23 cellular contexts compared by ENCODE assay signal in genomic region chrX:519741-520140, GRCh38.
"Had no signal": no experiment of that assay in that cellular context is flagged by ENCODE, and none has a peak within 500 bp of the region (broad histone marks: within the 10 kb centered on the region; RNA-seq: fewer than 3 reads in every experiment).

No MANE protein-coding gene starts in this region.

- H3K4me3 Mint-ChIP-seq: activated T-cell treated with anti-CD3 and anti-CD28 coated beads, Interleukin-2, amount 50 U/mL, for 24 hours; activated T-helper 17 cell treated with anti-CD3 and anti-CD28 coated beads, Interleukin-2, amount 50 U/mL, for 72 hours; brain; natural killer cell treated with Interleukin-12 subunit alpha and Interleukin-12 subunit beta and Interleukin-15 and Interleukin-18, amount 100 ng/mL, for 72 hours; stimulated activated memory B cell treated with anti-CD40 and anti-IgM and Interleukin-4, amounts not matched to agents 10 μg/mL and 1 μg/mL and 100 μg/mL, for 72 hours had no signal

- DNase-seq: activated CD4-positive, alpha-beta T cell treated with anti-CD3 and anti-CD28 coated beads, Interleukin-2, amount 50 U/mL, for 4 hours; activated CD8-positive, alpha-beta memory T cell treated with anti-CD3 and anti-CD28 coated beads for 24 hours; activated CD8-positive, alpha-beta memory T cell treated with anti-CD3 and anti-CD28 coated beads, Interleukin-2, amount 50 U/mL, for 4 hours; activated T-cell treated with anti-CD3 and anti-CD28 coated beads, Interleukin-2, amount 50 U/mL, for 24 hours; aorta; dermis blood vessel endothelial cell; effector CD8-positive, alpha-beta T cell; erythroblast; foreskin fibroblast; kidney glomerular epithelial cell; left ventricle myocardium inferior; midbrain; pancreas; sigmoid colon; stimulated activated CD4-positive, alpha-beta T cell treated with anti-CD3 and anti-CD28 coated beads, Interleukin-15, amount 100 ng/mL, for 24 hours; T-helper 9 cell; transverse colon; uterus had no signal

- ATAC-seq: activated naive CD4-positive, alpha-beta T cell treated with anti-CD3 and anti-CD28 coated beads, Interleukin-2, amount 50 U/mL, for 72 hours; activated T-helper 17 cell treated with anti-CD3 and anti-CD28 coated beads, Interleukin-2, amount 50 U/mL, for 72 hours; natural killer cell treated with Interleukin-12 subunit alpha and Interleukin-12 subunit beta and Interleukin-15 and Interleukin-18, amount 100 ng/mL, for 72 hours; pancreas; stimulated activated memory B cell treated with anti-CD40 and anti-IgM and Interleukin-4, amounts not matched to agents 10 μg/mL and 1 μg/mL and 100 μg/mL, for 72 hours had no signal

- H3K4me1 Mint-ChIP-seq: activated T-helper 17 cell treated with anti-CD3 and anti-CD28 coated beads, Interleukin-2, amount 50 U/mL, for 72 hours; brain; stimulated activated memory B cell treated with anti-CD40 and anti-IgM and Interleukin-4, amounts not matched to agents 10 μg/mL and 1 μg/mL and 100 μg/mL, for 72 hours had no signal

- H3K27me3 Mint-ChIP-seq: activated T-helper 17 cell treated with anti-CD3 and anti-CD28 coated beads, Interleukin-2, amount 50 U/mL, for 72 hours; natural killer cell treated with Interleukin-12 subunit alpha and Interleukin-12 subunit beta and Interleukin-15 and Interleukin-18, amount 100 ng/mL, for 72 hours had no signal

- H3K27ac Mint-ChIP-seq: activated naive CD4-positive, alpha-beta T cell treated with anti-CD3 and anti-CD28 coated beads, Interleukin-2, amount 50 U/mL, for 72 hours; activated T-cell treated with anti-CD3 and anti-CD28 coated beads, Interleukin-2, amount 50 U/mL, for 24 hours; activated T-helper 17 cell treated with anti-CD3 and anti-CD28 coated beads, Interleukin-2, amount 50 U/mL, for 72 hours; brain; natural killer cell treated with Interleukin-12 subunit alpha and Interleukin-12 subunit beta and Interleukin-15 and Interleukin-18, amount 100 ng/mL, for 72 hours; stimulated activated memory B cell treated with anti-CD40 and anti-IgM and Interleukin-4, amounts not matched to agents 10 μg/mL and 1 μg/mL and 100 μg/mL, for 72 hours had no signal

- H3K9me3 Mint-ChIP-seq: activated T-helper 17 cell treated with anti-CD3 and anti-CD28 coated beads, Interleukin-2, amount 50 U/mL, for 72 hours had no signal

- H3K36me3 Mint-ChIP-seq: brain; natural killer cell treated with Interleukin-12 subunit alpha and Interleukin-12 subunit beta and Interleukin-15 and Interleukin-18, amount 100 ng/mL, for 72 hours; stimulated activated memory B cell treated with anti-CD40 and anti-IgM and Interleukin-4, amounts not matched to agents 10 μg/mL and 1 μg/mL and 100 μg/mL, for 72 hours had no signal
